In genomic region chr20:54477556-54477955, GRCh38 we compare ENCODE assay signal across 1 cellular context.
TF ChIP-seq lines count a peak whose summit lies in the region.

No MANE protein-coding gene starts in this region.

TF ChIP-seq in GM23338, 12 proteins besides CTCF, POLR2A, EP300 and RAD21:
- no peak for TF ChIP-seq ETS1 (IDR thresholded peaks at IDR 0.05)
- no peak for TF ChIP-seq STAT1 (IDR thresholded peaks at IDR 0.05; ENCODE audit: unreplicated experiment)
- no peak for TF ChIP-seq ZNF331 (CRISPR knock-in tag; IDR thresholded peaks at IDR 0.05; ENCODE audit: low read depth)
- no peak for TF ChIP-seq CREB1 (CRISPR knock-in tag; IDR thresholded peaks at IDR 0.05; ENCODE audit: low read depth)
- no peak for TF ChIP-seq ZNF114 (CRISPR knock-in tag; IDR thresholded peaks at IDR 0.05)
- no peak for TF ChIP-seq REST (IDR thresholded peaks at IDR 0.05; ENCODE audit: unreplicated experiment)
- no peak for TF ChIP-seq POLR2AphosphoS5 (IDR thresholded peaks at IDR 0.05; ENCODE audit: low read depth)
- no peak for TF ChIP-seq EZH2phosphoT487 (IDR thresholded peaks at IDR 0.05; ENCODE audit: unreplicated experiment)
- TF ChIP-seq ZNF462 (CRISPR knock-in tag; IDR thresholded peaks at IDR 0.05), result no peak
- TF ChIP-seq JUNB (IDR thresholded peaks at IDR 0.05; ENCODE audit: unreplicated experiment), result no peak
- TF ChIP-seq NANOG (IDR thresholded peaks at IDR 0.05; ENCODE audit: borderline replicate concordance), result no peak
- TF ChIP-seq EZH2 (IDR thresholded peaks at IDR 0.05; ENCODE audit: low read depth, unreplicated experiment), result no peak
